ENCODE assay signal across 1 cellular context in the genomic region with DNA sequence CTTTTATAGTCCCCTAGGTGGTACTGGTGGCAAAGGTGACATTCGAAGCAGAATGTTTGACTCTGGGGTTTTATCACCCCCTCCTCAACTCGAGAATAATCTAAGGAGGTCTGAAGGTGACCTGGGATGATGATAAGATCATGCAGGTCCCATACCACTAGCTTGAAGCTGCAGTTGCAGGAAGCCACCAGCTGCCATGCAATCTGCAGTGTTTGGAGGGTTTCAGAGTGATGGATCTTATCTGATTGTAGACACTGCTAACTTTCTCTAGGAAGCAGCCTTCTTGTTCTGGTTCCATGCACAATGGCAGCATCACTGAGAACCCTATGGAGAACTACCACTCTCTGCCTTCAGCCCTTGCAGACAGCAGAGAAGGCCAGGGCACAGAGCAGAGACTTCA.
TF ChIP-seq lines count a peak whose summit lies in the region.

No MANE protein-coding gene starts in this region.

TF ChIP-seq in WTC11, 78 proteins besides CTCF, POLR2A, EP300 and RAD21 (continued from another document):
- TF ChIP-seq STAT6 (CRISPR knock-in tag; conservative IDR thresholded peaks at IDR 0.05; ENCODE audit: low read depth) (no peak), TEAD4 (CRISPR knock-in tag; IDR thresholded peaks at IDR 0.05) (no peak)
